Comparison of ENCODE assay signal across 13 cellular contexts in genomic region chr13:110536006-110536693, GRCh38. TPM values are rescaled to one million over a fixed set of nuclear protein-coding genes. Genes with fewer than 3 reads are reported as not detected.
A peak's percentile ranks its signal among the peaks of the same experiment; 100 is the strongest.
DNase-seq lines count a peak whose midpoint lies in the region; ATAC-seq and TF ChIP-seq lines count a peak whose summit lies in the region.
"Had no signal": no experiment of that assay in that cellular context is flagged by ENCODE, and none has a peak within 500 bp of the region (broad histone marks: within the 10 kb centered on the region; RNA-seq: fewer than 3 reads in every experiment).

No MANE protein-coding gene starts in this region.

- DNase-seq in GM20000 (ENCODE audit: low spot score) (peak; percentile 64), Peyer's patch (peak in 2 of 3 donors; percentile 25 to 63), cardiac septum (ENCODE audit: low spot score) (peak; percentile 87), Calu3 (no peak), A673 (ENCODE audit: low spot score) (no peak), DMS 273 treated with DMSO at 0.1 percent for 48 hours (lab: John Stamatoyannopoulos, UW) (no peak)
- DNase-seq in stimulated activated naive CD8-positive, alpha-beta T cell treated with anti-CD3 and anti-CD28 coated beads, Interleukin-15, Interleukin-2, amounts not matched to agents 100 U/mL and 50 U/mL, for 24 hours, result no peak
- DNase-seq: activated CD8-positive, alpha-beta memory T cell treated with anti-CD3 and anti-CD28 coated beads, Interleukin-2, amount 50 U/mL, for 4 hours; NCI-H1694 had no signal

- H3K27ac Mint-ChIP-seq in Calu3 (ENCODE audit: unreplicated experiment), result no peak overlapping the region
- H3K27ac Mint-ChIP-seq: neural progenitor cell had no signal

- no peak overlapping the region for H3K4me3 Mint-ChIP-seq in Calu3 (ENCODE audit: low read depth, unreplicated experiment)
- H3K4me3 Mint-ChIP-seq: neural progenitor cell had no signal

- TF ChIP-seq POLR2A in Peyer's patch (IDR thresholded peaks at IDR 0.05), result no peak

- H3K36me3 Mint-ChIP-seq in Calu3 (ENCODE audit: insufficient read depth, unreplicated experiment), result peaks cover 10% of the 10 kb centered on the region
- H3K36me3 Mint-ChIP-seq: neural progenitor cell had no signal

- no TSS peak for BruUV-seq in Calu3 (replicated peaks; lab: Mats Ljungman, UMichigan)
- no TSS peak for BruUV-seq in A673 (replicated peaks; lab: Mats Ljungman, UMichigan)

- CTCF ChIA-PET in Calu3 (lab: Charles Lee), result no interaction called here
- CTCF ChIA-PET in A673 (lab: Charles Lee), result no interaction called here

- H3K4me1 ChIP-seq in Peyer's patch, result peaks cover 0 to 27% (median 0%) of the 10 kb centered on the region in 4 donors
- H3K4me1 ChIP-seq in A673 (ENCODE audit: insufficient read depth, low read length, poor library complexity, severe bottlenecking), result peaks cover 8% of the 10 kb centered on the region

- H3K9me3 Mint-ChIP-seq in Calu3 (ENCODE audit: low read depth, unreplicated experiment), result no peaks in the 10 kb centered on the region
- H3K9me3 Mint-ChIP-seq: neural progenitor cell had no signal

- H3K27ac ChIP-seq in Peyer's patch (peak overlapping the region in 2 of 4 donors; percentile 31 to 47), A673 (ENCODE audit: low read depth, low read length, poor library complexity, severe bottlenecking) (no peak overlapping the region)
- H3K27ac ChIP-seq: cardiac muscle cell, hepatocyte, neural progenitor cell had no signal

- intact Hi-C loops in cardiac septum (cut with DNase I), result no loop called here
- intact Hi-C loops in Calu3 (cut with micrococcal nuclease; ENCODE audit: unreplicated experiment), result no loop called here
- intact Hi-C loops in A673 (cut with micrococcal nuclease; ENCODE audit: unreplicated experiment), result no loop called here

- no peaks in the 10 kb centered on the region for H3K4me1 Mint-ChIP-seq in Calu3 (ENCODE audit: low read depth, unreplicated experiment)

- H3K27me3 Mint-ChIP-seq in Calu3 (ENCODE audit: unreplicated experiment), result no peaks in the 10 kb centered on the region

- TF ChIP-seq CTCF in GM20000 (IDR thresholded peaks at IDR 0.05; ENCODE audit: extremely low read depth, missing control alignments) (no peak), Peyer's patch (IDR thresholded peaks at IDR 0.05) (no peak), Calu3 (IDR thresholded peaks at IDR 0.05; ENCODE audit: unreplicated experiment) (no peak), A673 (conservative IDR thresholded peaks at IDR 0.05; ENCODE audit: low read depth, low read length) (no peak)

- H3K27me3 ChIP-seq in Peyer's patch (no peaks in the 10 kb centered on the region), A673 (replicated peaks; ENCODE audit: insufficient read depth, low read depth, low read length, poor library complexity) (no peaks in the 10 kb centered on the region)
- H3K27me3 ChIP-seq: cardiac muscle cell, hepatocyte, neural progenitor cell had no signal

- POLR2A ChIA-PET in A673 (lab: Charles Lee; ENCODE audit: low non-redundant PET), result no interaction called here

- ATAC-seq in stimulated activated naive CD8-positive, alpha-beta T cell treated with anti-CD3 and anti-CD28 coated beads, Interleukin-15, Interleukin-2, amounts not matched to agents 100 U/mL and 50 U/mL, for 24 hours, result peak; percentile 40
- ATAC-seq in GM21528 (IDR thresholded peaks at IDR 0.05; ENCODE audit: low FRiP score, unreplicated experiment), result no peak

- H3K36me3 ChIP-seq in Peyer's patch (peaks cover 0 to 7% (median 0%) of the 10 kb centered on the region in 3 donors), A673 (ENCODE audit: insufficient read depth, low read length, poor library complexity, severe bottlenecking) (no peaks in the 10 kb centered on the region)
- H3K36me3 ChIP-seq: cardiac muscle cell, neural progenitor cell had no signal

- H3K9me3 ChIP-seq in Peyer's patch (no peaks in the 10 kb centered on the region), A673 (ENCODE audit: low read depth, low read length, poor library complexity, severe bottlenecking) (no peaks in the 10 kb centered on the region)

- H3K4me3 ChIP-seq in Peyer's patch, result no peak overlapping the region
- no peak overlapping the region for H3K4me3 ChIP-seq in A673 (ENCODE audit: low read depth, low read length, poor library complexity, severe bottlenecking)
- H3K4me3 ChIP-seq: cardiac muscle cell, hepatocyte, neural progenitor cell had no signal

RNA-seq across cellular contexts. Expression of gene RAB20, which starts 25.4 kb away (rescaled TPM):
- total RNA-seq in Peyer's patch (10 to 100 TPM; 15.7 to 69.1 (median 62.2) TPM), cardiac septum (12.6 TPM), Calu3 (2022) (9.7 and 11.9 TPM in 2 replicates), A673 (2021) (0.88 and 1.2 TPM in 2 replicates)

Comparison
In these comparisons a context has a peak if more than half of its experiments do, and no peak if none do; other contexts are left out.
1. DNase-seq: peak in GM20000 (single experiment), Peyer's patch (2 of 3) and cardiac septum (single experiment); none in stimulated activated naive CD8-positive, alpha-beta T cell treated with anti-CD3 and anti-CD28 coated beads, Interleukin-15, Interleukin-2, amounts not matched to agents 100 U/mL and 50 U/mL, for 24 hours (single experiment), Calu3 (single experiment), A673 (single experiment) and DMS 273 treated with DMSO at 0.1 percent for 48 hours (single experiment).